ENCODE assay signal across 26 cellular contexts in the genomic region with DNA sequence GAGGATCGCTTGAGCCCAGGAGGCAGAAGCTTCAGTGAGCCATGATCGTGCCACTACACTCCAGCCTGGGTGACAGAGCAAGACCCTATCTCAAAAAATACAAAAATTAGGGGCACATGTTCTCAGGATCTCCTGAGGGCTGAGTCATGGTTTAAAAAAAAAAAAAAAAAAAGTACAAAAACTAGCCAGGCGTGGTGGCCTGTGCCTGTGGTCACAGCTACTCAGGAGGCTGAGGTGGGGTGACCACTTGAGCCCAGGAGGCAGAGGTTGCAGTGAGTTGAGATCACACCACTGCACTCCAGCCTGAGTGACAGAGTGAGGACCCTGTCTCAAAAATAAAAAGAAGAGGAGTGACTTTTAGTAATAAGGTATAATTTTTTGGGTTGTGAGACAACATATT. TPM values are rescaled to one million over a fixed set of nuclear protein-coding genes. Genes with fewer than 3 reads are reported as not detected.
DNase-seq lines count a peak whose midpoint lies in the region; ATAC-seq and TF ChIP-seq lines count a peak whose summit lies in the region.
"Had no signal": no experiment of that assay in that cellular context is flagged by ENCODE, and none has a peak within 500 bp of the region (broad histone marks: within the 10 kb centered on the region; RNA-seq: fewer than 3 reads in every experiment).

No MANE protein-coding gene starts in this region.

- H3K9me3 ChIP-seq in hepatocyte (ENCODE audit: low read depth) = no peaks in the 10 kb centered on the region
- H3K9me3 ChIP-seq: MG63, SJSA1 had no signal

- H3K36me3 Mint-ChIP-seq in MCF 10A (ENCODE audit: insufficient read depth, unreplicated experiment) = peaks cover 66% of the 10 kb centered on the region

- CTCF ChIA-PET in MCF 10A (lab: Yijun Ruan, JAX) = no interaction called here

- H3K27me3 Mint-ChIP-seq in MCF 10A (ENCODE audit: insufficient read depth, unreplicated experiment) = no peaks in the 10 kb centered on the region
- H3K27me3 Mint-ChIP-seq: CD4-positive, CD25-positive, alpha-beta regulatory T cell had no signal

- no peaks in the 10 kb centered on the region for H3K9me3 Mint-ChIP-seq in MCF 10A (ENCODE audit: unreplicated experiment)
- H3K9me3 Mint-ChIP-seq: CD4-positive, CD25-positive, alpha-beta regulatory T cell had no signal

- intact Hi-C loops in MCF 10A (cut with micrococcal nuclease) = no loop called here

- no peaks in the 10 kb centered on the region for H3K4me1 Mint-ChIP-seq in MCF 10A (ENCODE audit: insufficient read depth, unreplicated experiment)

- POLR2A ChIA-PET in MCF 10A (lab: Yijun Ruan, JAX) = interaction anchor here (1.1 to 1.3 kb wide), 2 partner anchors 17 to 45 kb away, joined by 3 read pairs; a partner anchor contains a TSS

- H3K27me3 ChIP-seq in hepatocyte = no peaks in the 10 kb centered on the region
- H3K27me3 ChIP-seq: MG63, SJSA1 had no signal

- no peak overlapping the region for H3K4me2 ChIP-seq in hepatocyte

- H3K9me2 ChIP-seq in hepatocyte (replicated peaks; ENCODE audit: insufficient read depth) = no peaks in the 10 kb centered on the region

- ATAC-seq in GM18519 (IDR thresholded peaks at IDR 0.05; ENCODE audit: low FRiP score, unreplicated experiment) = no peak
- no peak for ATAC-seq in HG03108 (IDR thresholded peaks at IDR 0.05; ENCODE audit: unreplicated experiment)
- ATAC-seq: HepG2, PC-3 had no signal

- no peaks in the 10 kb centered on the region for H3K4me1 ChIP-seq in hepatocyte (ENCODE audit: insufficient read depth)
- H3K4me1 ChIP-seq: SJSA1 had no signal

- H3K27ac Mint-ChIP-seq in MCF 10A (ENCODE audit: low read depth, unreplicated experiment) = no peak overlapping the region

- no peak overlapping the region for H3K4me3 Mint-ChIP-seq in MCF 10A (ENCODE audit: unreplicated experiment)
- H3K4me3 Mint-ChIP-seq: CD4-positive, CD25-positive, alpha-beta regulatory T cell had no signal

- H3K4me3 ChIP-seq in epithelial cell of proximal tubule (ENCODE audit: low read depth, low read length) (no peak overlapping the region), hepatocyte (no peak overlapping the region)
- H3K4me3 ChIP-seq: MG63, SJSA1 had no signal

- no peak for TF ChIP-seq CTCF in epithelial cell of proximal tubule (conservative IDR thresholded peaks at IDR 0.05; ENCODE audit: low read depth, low read length)
- no peak for TF ChIP-seq CTCF in MCF 10A (IDR thresholded peaks at IDR 0.05; ENCODE audit: unreplicated experiment)
- no peak for TF ChIP-seq CTCF in hepatocyte (IDR thresholded peaks at IDR 0.05; ENCODE audit: poor library complexity)

- no peak overlapping the region for H2AFZ ChIP-seq in hepatocyte

- H4K20me1 ChIP-seq in hepatocyte (ENCODE audit: insufficient read depth, poor library complexity, severe bottlenecking) = no peaks in the 10 kb centered on the region

- H3K27ac ChIP-seq in hepatocyte = no peak overlapping the region
- H3K27ac ChIP-seq: SJSA1 had no signal

- 90% methylated on average over 3 of the region's 3 CpGs for WGBS in hepatocyte (ENCODE audit: low lambda C conversion rate, missing lambda C conversion rate)

- in situ Hi-C loops in ACHN (cut with HindIII; ENCODE audit: low pct_ligation_motif_present, low pct_unique_long_range_greater_than_20kb, low sequenced_read_pairs) = no loop called here

- no peaks in the 10 kb centered on the region for H3K79me2 ChIP-seq in hepatocyte

- peak; percentile 49 for DNase-seq in ACHN
- DNase-seq in HT1080 (ENCODE audit: low read depth) = peak; percentile 11
- DNase-seq in epithelial cell of proximal tubule (ENCODE audit: low read depth) = peak; percentile 31
- peak; percentile 77 for DNase-seq in renal cortical epithelial cell (ENCODE audit: low read depth)
- DNase-seq in MCF 10A (ENCODE audit: unreplicated experiment) = no peak
- DNase-seq in hepatocyte (ENCODE audit: low spot score) = no peak
- DNase-seq: 8988T; CD4-positive, CD25-positive, alpha-beta regulatory T cell; Karpas-422; MG63; NCI-H1694; NCI-H2029 treated with DMSO at 0.1 percent for 48 hours; NCI-H446 treated with DMSO at 0.1 percent for 48 hours; NCI-H526; NCI-H82; NK-92 treated with Interleukin-12 subunit alpha and Interleukin-12 subunit beta, amount 100 ng/mL, for 24 hours; PC-3; Right ventricle myocardium superior; RPMI8226 had no signal

- H3K36me3 ChIP-seq in hepatocyte (replicated peaks; ENCODE audit: insufficient read depth, low read depth) = no peaks in the 10 kb centered on the region

- no TSS peak for BruUV-seq in MCF 10A (replicated peaks; lab: Mats Ljungman, UMichigan)

RNA-seq across cellular contexts. Expression of a gene that starts 16.9 kb away (rescaled TPM):
- total RNA-seq in HT1080 (2014; rRNA removed; shearing (Covaris generic)) = 32.7 and 53.8 TPM in 2 replicates
- polyA plus RNA-seq in HT1080 (2015; cell fraction: cytosol; rRNA removed) = 49.8 and 58.5 TPM in 2 replicates
- polyA plus RNA-seq in HT1080 (2015; cell fraction: nucleus; rRNA removed) = 59.0 and 66.8 TPM in 2 replicates
- 16.8 and 24.7 TPM in 2 replicates for total RNA-seq in epithelial cell of proximal tubule
- total RNA-seq in renal cortical epithelial cell = 16.5 and 42.1 TPM in 2 replicates
- total RNA-seq in MCF 10A (2022) = 28.2 and 28.3 TPM in 2 replicates
- total RNA-seq in hepatocyte = 28.2 and 29.0 TPM in 2 replicates
- polyA plus RNA-seq in hepatocyte = 21.3 and 26.0 TPM in 2 replicates

RNA-seq across cellular contexts. Expression of a gene that starts 39.4 kb away (rescaled TPM):
- total RNA-seq in HT1080 (2014; rRNA removed; shearing (Covaris generic)) = not detected in 2 replicates
- polyA plus RNA-seq in HT1080 (2015; cell fraction: cytosol; rRNA removed) = not detected in 2 replicates
- 0.68 TPM in 1 of 2 replicates, not detected in the other for polyA plus RNA-seq in HT1080 (2015; cell fraction: nucleus; rRNA removed)
- not detected in 2 replicates for total RNA-seq in epithelial cell of proximal tubule
- under 0.01 TPM in 2 replicates for total RNA-seq in renal cortical epithelial cell
- not detected in 2 replicates for total RNA-seq in MCF 10A (2022)
- total RNA-seq in hepatocyte = 2.0 and 3.8 TPM in 2 replicates
- 2.6 and 6.0 TPM in 2 replicates for polyA plus RNA-seq in hepatocyte
- total RNA-seq: G401, HT-29, PC-3, SJSA1 had no signal
- polyA plus RNA-seq: BJ had no signal

RNA-seq across cellular contexts. Expression of a gene that starts 59.0 kb away (rescaled TPM):
- not detected in 2 replicates for total RNA-seq in HT1080 (2014; rRNA removed; shearing (Covaris generic))
- not detected in 2 replicates for polyA plus RNA-seq in HT1080 (2015; cell fraction: cytosol; rRNA removed)
- not detected in 2 replicates for polyA plus RNA-seq in HT1080 (2015; cell fraction: nucleus; rRNA removed)
- total RNA-seq in epithelial cell of proximal tubule (not detected in 2 replicates), renal cortical epithelial cell (not detected in 2 replicates), MCF 10A (2022) (not detected in 2 replicates), hepatocyte (3.2 and 3.3 TPM in 2 replicates)
- polyA plus RNA-seq in hepatocyte = 1.3 and 2.5 TPM in 2 replicates
- total RNA-seq: CD4-positive, CD25-positive, alpha-beta regulatory T cell; G401; HepG2; HT-29; PC-3; Right ventricle myocardium superior; SJSA1 had no signal
- polyA plus RNA-seq: BJ; CD4-positive, CD25-positive, alpha-beta regulatory T cell; HepG2 had no signal

Comparison
In these comparisons a context has a peak if more than half of its experiments do, and no peak if none do; other contexts are left out.
1. DNase-seq: peak in ACHN (single experiment), HT1080 (single experiment), epithelial cell of proximal tubule (single experiment) and renal cortical epithelial cell (single experiment); none in MCF 10A (single experiment) and hepatocyte (single experiment).